Comparison of ENCODE assay signal across 14 cellular contexts in the genomic region with DNA sequence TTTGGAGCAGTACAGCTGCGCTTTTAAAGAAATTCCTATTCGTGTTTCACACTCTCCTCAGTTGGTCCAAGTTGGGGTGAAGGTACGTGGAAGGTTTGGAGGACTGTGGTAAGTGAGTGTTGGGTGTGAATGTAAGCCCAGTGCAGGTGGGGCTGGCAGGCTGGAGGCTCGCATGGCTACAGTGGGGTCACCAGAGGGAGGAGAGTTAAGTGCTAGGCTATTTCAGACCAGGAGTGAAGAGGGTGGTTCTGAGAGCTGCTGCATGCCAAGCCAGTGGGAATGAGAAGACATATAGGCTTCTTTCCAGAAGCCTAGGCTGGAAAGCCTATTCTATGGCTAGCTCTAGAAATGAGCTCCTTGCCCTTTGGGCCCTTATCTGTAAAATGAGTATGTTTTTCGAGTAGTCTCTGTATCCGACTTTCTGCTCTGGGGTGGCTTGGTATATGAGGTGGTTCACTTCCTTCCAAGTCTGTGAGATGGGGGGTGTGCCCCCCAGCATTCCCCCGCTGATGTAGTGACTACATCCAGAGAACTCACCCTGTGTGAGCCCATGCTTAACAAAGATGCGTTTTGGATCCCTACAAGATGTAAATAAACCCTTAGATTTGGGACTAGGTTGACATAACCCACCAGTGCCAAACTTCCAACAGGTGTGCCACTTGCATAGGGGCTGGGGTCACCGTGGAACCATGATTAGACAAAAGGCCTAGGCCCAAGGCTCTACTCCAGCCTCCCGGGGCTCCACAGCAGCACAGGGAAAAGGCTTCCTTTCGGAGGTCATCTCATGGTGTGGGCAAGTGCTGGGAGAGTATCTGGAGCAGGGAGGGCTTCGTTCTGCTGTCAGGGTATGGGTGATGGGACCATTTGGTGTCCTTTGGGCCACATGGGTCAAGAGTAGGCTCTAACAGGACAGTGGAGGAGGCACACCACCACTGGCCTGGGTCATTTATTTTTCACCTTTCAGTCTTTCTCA. TPM values are rescaled to one million over a fixed set of nuclear protein-coding genes. Genes with fewer than 3 reads are reported as not detected.
A peak's percentile ranks its signal among the peaks of the same experiment; 100 is the strongest.
DNase-seq lines count a peak whose midpoint lies in the region; ATAC-seq and TF ChIP-seq lines count a peak whose summit lies in the region.
"Had no signal": no experiment of that assay in that cellular context is flagged by ENCODE, and none has a peak within 500 bp of the region (broad histone marks: within the 10 kb centered on the region; RNA-seq: fewer than 3 reads in every experiment).

No MANE protein-coding gene starts in this region.

- no peak for TF ChIP-seq POLR2A in sigmoid colon (IDR thresholded peaks at IDR 0.05)

- no peak for TF ChIP-seq EP300 in sigmoid colon (IDR thresholded peaks at IDR 0.05)

- no peak overlapping the region for H3K27ac ChIP-seq in sigmoid colon

- peaks cover 61% of the 10 kb centered on the region for H3K36me3 Mint-ChIP-seq in activated CD4-positive, alpha-beta T cell treated with anti-CD3 and anti-CD28 coated beads, Interleukin-2, amount 10 ng/mL, durations not matched to agents 24 days and 14 days (ENCODE audit: low read depth)
- H3K36me3 Mint-ChIP-seq in activated B cell treated with CpG ODN at 0.5 μM for 24 hours (ENCODE audit: low read depth) (peaks cover 5% of the 10 kb centered on the region), progenitor cell of endocrine pancreas (ENCODE audit: insufficient read depth) (peaks cover 4% of the 10 kb centered on the region)
- peaks cover 73% of the 10 kb centered on the region for H3K36me3 Mint-ChIP-seq in central memory CD8-positive, alpha-beta T cell (ENCODE audit: insufficient read depth)

- POLR2A ChIA-PET in activated B cell treated with CpG ODN at 0.5 μM for 24 hours (lab: Charles Lee): interaction anchor here (1.1 to 1.4 kb wide), 2 partner anchors 14 to 17 kb away, joined by 3 to 4 read pairs; no protein-coding TSS in a partner anchor

- H3K4me3 Mint-ChIP-seq in activated CD4-positive, alpha-beta T cell treated with anti-CD3 and anti-CD28 coated beads, Interleukin-2, amount 10 ng/mL, durations not matched to agents 24 days and 14 days: peak overlapping the region; percentile 79
- H3K4me3 Mint-ChIP-seq in activated B cell treated with CpG ODN at 0.5 μM for 24 hours (peak overlapping the region; percentile 62), progenitor cell of endocrine pancreas (ENCODE audit: low read depth) (peak overlapping the region; percentile 74)
- peak overlapping the region; percentile 88 for H3K4me3 Mint-ChIP-seq in central memory CD8-positive, alpha-beta T cell
- H3K4me3 Mint-ChIP-seq: stimulated activated naive B cell treated with anti-CD40 and anti-IgM and Interleukin-4, amounts not matched to agents 10 μg/mL and 1 μg/mL and 100 μg/mL, for 72 hours had no signal

- no peaks in the 10 kb centered on the region for H3K36me3 ChIP-seq in sigmoid colon

- H3K9me3 Mint-ChIP-seq in activated CD4-positive, alpha-beta T cell treated with anti-CD3 and anti-CD28 coated beads, Interleukin-2, amount 10 ng/mL, durations not matched to agents 24 days and 14 days: no peaks in the 10 kb centered on the region
- no peaks in the 10 kb centered on the region for H3K9me3 Mint-ChIP-seq in activated B cell treated with CpG ODN at 0.5 μM for 24 hours
- H3K9me3 Mint-ChIP-seq in central memory CD8-positive, alpha-beta T cell: no peaks in the 10 kb centered on the region
- no peaks in the 10 kb centered on the region for H3K9me3 Mint-ChIP-seq in progenitor cell of endocrine pancreas (ENCODE audit: low read depth)
- H3K9me3 Mint-ChIP-seq: stimulated activated naive B cell treated with anti-CD40 and anti-IgM and Interleukin-4, amounts not matched to agents 10 μg/mL and 1 μg/mL and 100 μg/mL, for 72 hours had no signal

- CTCF ChIA-PET in activated B cell treated with CpG ODN at 0.5 μM for 24 hours (lab: Charles Lee): interaction anchor here (1.0 to 6.2 kb wide), 4 partner anchors 15 to 78 kb away, joined by 5 to 51 read pairs (median 13); no protein-coding TSS in a partner anchor

- peaks cover 66% of the 10 kb centered on the region for H3K4me1 Mint-ChIP-seq in activated CD4-positive, alpha-beta T cell treated with anti-CD3 and anti-CD28 coated beads, Interleukin-2, amount 10 ng/mL, durations not matched to agents 24 days and 14 days
- H3K4me1 Mint-ChIP-seq in activated B cell treated with CpG ODN at 0.5 μM for 24 hours (peaks cover 29% of the 10 kb centered on the region), progenitor cell of endocrine pancreas (ENCODE audit: low read depth) (peaks cover 12% of the 10 kb centered on the region)
- peaks cover 69% of the 10 kb centered on the region for H3K4me1 Mint-ChIP-seq in central memory CD8-positive, alpha-beta T cell

- TF ChIP-seq CTCF in activated B cell treated with CpG ODN at 0.5 μM for 24 hours (IDR thresholded peaks at IDR 0.05) (no peak), progenitor cell of endocrine pancreas (IDR thresholded peaks at IDR 0.05; ENCODE audit: unreplicated experiment) (no peak), GM13976 (IDR thresholded peaks at IDR 0.05; ENCODE audit: borderline replicate concordance, control extremely low read depth, extremely low read depth, insufficient read depth, missing control alignments) (no peak), sigmoid colon (IDR thresholded peaks at IDR 0.05) (no peak)

- in situ Hi-C loops in GM13976 (cut with MboI; ENCODE audit: low sequenced_read_pairs, unreplicated experiment): no loop called here

- H3K27me3 ChIP-seq in sigmoid colon: peaks cover 9 to 20% (median 12%) of the 10 kb centered on the region in 3 donors

- peaks cover 19% of the 10 kb centered on the region for H3K27me3 Mint-ChIP-seq in activated CD4-positive, alpha-beta T cell treated with anti-CD3 and anti-CD28 coated beads, Interleukin-2, amount 10 ng/mL, durations not matched to agents 24 days and 14 days
- peaks cover 9% of the 10 kb centered on the region for H3K27me3 Mint-ChIP-seq in activated B cell treated with CpG ODN at 0.5 μM for 24 hours
- H3K27me3 Mint-ChIP-seq in central memory CD8-positive, alpha-beta T cell: no peaks in the 10 kb centered on the region
- H3K27me3 Mint-ChIP-seq in progenitor cell of endocrine pancreas: peaks cover 17% of the 10 kb centered on the region

- no peak overlapping the region for H3K4me3 ChIP-seq in sigmoid colon

- WGBS in sigmoid colon, 2 donors: 82 to 94% methylated on average over 12 of the region's 12 CpGs

- DNase-seq in activated CD4-positive, alpha-beta T cell treated with anti-CD3 and anti-CD28 coated beads, Interleukin-2, amount 10 ng/mL, durations not matched to agents 24 days and 14 days: no peak
- DNase-seq in activated CD4-positive, alpha-beta T cell treated with anti-CD3 and anti-CD28 coated beads for 4 hours: no peak
- DNase-seq in activated B cell treated with CpG ODN at 0.5 μM for 24 hours (no peak), progenitor cell of endocrine pancreas (ENCODE audit: low spot score, unreplicated experiment) (no peak), GM13976 (ENCODE audit: low spot score) (no peak), sigmoid colon (no peak)
- no peak for DNase-seq in central memory CD8-positive, alpha-beta T cell (ENCODE audit: low spot score in 2 of 2)
- DNase-seq: EL; foreskin melanocyte; NCI-H1930; NCI-H510A treated with DMSO at 0.1 percent for 48 hours; occipital lobe; stimulated activated naive B cell treated with anti-CD40 and anti-IgM and Interleukin-4, amounts not matched to agents 10 μg/mL and 1 μg/mL and 100 μg/mL, for 72 hours had no signal

- intact Hi-C loops in activated CD4-positive, alpha-beta T cell treated with anti-CD3 and anti-CD28 coated beads, Interleukin-2, amount 10 ng/mL, durations not matched to agents 24 days and 14 days (cut with micrococcal nuclease): no loop called here
- intact Hi-C loops in activated B cell treated with CpG ODN at 0.5 μM for 24 hours (cut with micrococcal nuclease): no loop called here
- intact Hi-C loops in sigmoid colon (cut with DNase I): no loop called here

- H3K27ac Mint-ChIP-seq in activated CD4-positive, alpha-beta T cell treated with anti-CD3 and anti-CD28 coated beads, Interleukin-2, amount 10 ng/mL, durations not matched to agents 24 days and 14 days: peak overlapping the region; percentile 62
- H3K27ac Mint-ChIP-seq in activated B cell treated with CpG ODN at 0.5 μM for 24 hours: peak overlapping the region; percentile 16
- peak overlapping the region; percentile 81 for H3K27ac Mint-ChIP-seq in central memory CD8-positive, alpha-beta T cell (ENCODE audit: low read depth)
- H3K27ac Mint-ChIP-seq in progenitor cell of endocrine pancreas: peak overlapping the region; percentile 4
- H3K27ac Mint-ChIP-seq: stimulated activated naive B cell treated with anti-CD40 and anti-IgM and Interleukin-4, amounts not matched to agents 10 μg/mL and 1 μg/mL and 100 μg/mL, for 72 hours had no signal

- peaks cover 0 to 21% (median 15%) of the 10 kb centered on the region in 4 donors for H3K4me1 ChIP-seq in sigmoid colon

- H3K9me3 ChIP-seq in sigmoid colon: no peaks in the 10 kb centered on the region

- ATAC-seq in activated B cell treated with CpG ODN at 0.5 μM for 24 hours (ENCODE audit: low read depth): no peak
- ATAC-seq in central memory CD8-positive, alpha-beta T cell (replicated peaks; ENCODE audit: extremely low read depth, poor library complexity, severe bottlenecking): no peak
- ATAC-seq in HG03280 (IDR thresholded peaks at IDR 0.05; ENCODE audit: unreplicated experiment): no peak
- ATAC-seq: stimulated activated naive B cell treated with anti-CD40 and anti-IgM and Interleukin-4, amounts not matched to agents 10 μg/mL and 1 μg/mL and 100 μg/mL, for 72 hours had no signal

RNA-seq across cellular contexts. Expression of a gene that starts 2.6 kb away (rescaled TPM):
- total RNA-seq in activated CD4-positive, alpha-beta T cell treated with anti-CD3 and anti-CD28 coated beads, Interleukin-2, amount 10 ng/mL, durations not matched to agents 24 days and 14 days: 112 and 113 TPM in 2 replicates
- total RNA-seq in activated B cell treated with CpG ODN at 0.5 μM for 24 hours: 13.2 and 15.8 TPM in 2 replicates
- total RNA-seq in progenitor cell of endocrine pancreas: 14.4 and 16.6 TPM in 2 replicates
- 1 to 10 TPM in 1 of 4 donors, under 1 TPM in 3; 0.36 to 1.5 (median 0.62) TPM for total RNA-seq in sigmoid colon
- polyA plus RNA-seq in sigmoid colon: 10 to 100 TPM in 1 of 3 donors, 1 to 10 TPM in 2; 1.8 to 38.4 (median 3.7) TPM
- total RNA-seq: occipital lobe had no signal

RNA-seq across cellular contexts. Expression of a gene that starts 59.7 kb away (rescaled TPM):
- 266 and 289 TPM in 2 replicates for total RNA-seq in activated CD4-positive, alpha-beta T cell treated with anti-CD3 and anti-CD28 coated beads, Interleukin-2, amount 10 ng/mL, durations not matched to agents 24 days and 14 days
- total RNA-seq in activated B cell treated with CpG ODN at 0.5 μM for 24 hours: 193 and 211 TPM in 2 replicates
- 339 and 358 TPM in 2 replicates for total RNA-seq in progenitor cell of endocrine pancreas
- total RNA-seq in sigmoid colon: 100 to 1,000 TPM; 193 to 320 (median 271) TPM
- polyA plus RNA-seq in sigmoid colon: 100 to 1,000 TPM; 445 to 938 (median 717) TPM

Comparison
In these comparisons a context has a peak if more than half of its experiments do, and no peak if none do; other contexts are left out.
1. H3K27ac Mint-ChIP-seq: peak in every context shown above with its lines; median percentile 81 in central memory CD8-positive, alpha-beta T cell; 62 in activated CD4-positive, alpha-beta T cell treated with anti-CD3 and anti-CD28 coated beads, Interleukin-2, amount 10 ng/mL, durations not matched to agents 24 days and 14 days; 16 in activated B cell treated with CpG ODN at 0.5 μM for 24 hours; 4 in progenitor cell of endocrine pancreas.